10 cellular contexts compared by ENCODE assay signal in the genomic region with DNA sequence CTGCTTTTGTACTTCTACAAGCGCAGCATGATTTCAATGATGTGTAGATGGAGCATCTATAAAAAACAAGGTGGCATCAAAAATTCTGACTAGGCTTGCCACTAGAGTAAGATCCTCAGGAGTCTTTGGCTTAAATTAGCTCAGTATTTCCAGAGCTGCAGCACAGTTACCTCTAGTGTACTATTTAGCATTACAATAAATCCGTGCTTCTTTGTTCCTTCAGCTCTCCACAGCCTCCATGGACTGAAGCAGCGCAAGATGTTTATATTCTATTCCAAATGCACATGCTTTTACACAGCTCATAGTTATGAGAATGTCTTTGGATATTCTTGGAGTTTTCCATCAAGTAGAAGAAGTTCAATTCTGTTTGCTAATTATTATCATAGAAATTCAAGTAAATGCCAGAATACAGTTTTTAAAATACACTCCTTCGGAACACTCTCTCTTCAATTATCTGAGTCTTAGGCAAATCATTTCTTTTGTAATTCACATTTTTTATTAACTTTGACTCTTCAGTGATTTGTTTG.
"Had no signal": no experiment of that assay in that cellular context is flagged by ENCODE, and none has a peak within 500 bp of the region (broad histone marks: within the 10 kb centered on the region; RNA-seq: fewer than 3 reads in every experiment).

No MANE protein-coding gene starts in this region.

- FAIRE-seq: H1, H54, HTR-8/SVneo, K562 had no signal

- H3K9me3 Mint-ChIP-seq: H9 had no signal

- H3K4me3 ChIP-seq: GM23248, K562 had no signal

- H3K27ac Mint-ChIP-seq: H9, HFFc6 had no signal

- ATAC-seq: HCT116, K562 had no signal

- H3K4me3 Mint-ChIP-seq: H9, HFFc6 had no signal

- DNase-seq: GM23248, H9, HFFc6, IMR-90, KG1 had no signal

- H3K27ac ChIP-seq: GM23248 had no signal
